In the genomic region with DNA sequence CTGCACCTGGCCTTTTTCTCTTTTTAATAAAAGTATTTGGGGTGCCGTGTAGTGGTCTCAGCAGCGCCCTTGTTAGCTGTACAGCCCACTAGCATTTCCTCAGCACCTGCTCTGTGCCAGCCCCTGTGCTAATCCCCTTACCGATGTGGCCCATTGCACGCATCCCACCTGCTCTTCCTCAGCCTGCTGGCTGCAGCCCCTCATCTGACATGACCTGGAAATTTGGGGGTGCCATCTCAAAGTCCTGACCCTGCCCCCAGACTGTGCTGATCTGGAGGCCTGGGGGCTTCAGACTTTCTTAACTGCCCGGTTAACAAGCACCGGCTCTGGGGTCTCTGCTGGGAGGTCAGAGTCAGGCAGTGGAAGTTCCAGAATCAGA, we compare ENCODE assay signal across 12 cellular contexts. TPM values are rescaled to one million over a fixed set of nuclear protein-coding genes. Genes with fewer than 3 reads are reported as not detected.
DNase-seq lines count a peak whose midpoint lies in the region; ATAC-seq and TF ChIP-seq lines count a peak whose summit lies in the region.
"Had no signal": no experiment of that assay in that cellular context is flagged by ENCODE, and none has a peak within 500 bp of the region (broad histone marks: within the 10 kb centered on the region; RNA-seq: fewer than 3 reads in every experiment).

No MANE protein-coding gene starts in this region.

- H3F3A ChIP-seq in PC-9 (ENCODE audit: insufficient read depth, low read depth): peaks cover 5% of the 10 kb centered on the region

- POLR2A ChIA-PET in PC-9 (lab: Charles Lee; ENCODE audit: unreplicated experiment): no interaction called here

- peaks cover 28% of the 10 kb centered on the region for H3K4me1 Mint-ChIP-seq in progenitor cell of endocrine pancreas (ENCODE audit: low read depth)

- TF ChIP-seq CTCF in 22Rv1 (IDR thresholded peaks at IDR 0.05) (no peak), PC-9 (conservative IDR thresholded peaks at IDR 0.05) (no peak), right atrium auricular region (IDR thresholded peaks at IDR 0.05) (no peak), progenitor cell of endocrine pancreas (IDR thresholded peaks at IDR 0.05; ENCODE audit: unreplicated experiment) (no peak)

- intact Hi-C loops in PC-9 (cut with micrococcal nuclease; ENCODE audit: unreplicated experiment): no loop called here

- peak overlapping the region; percentile 24 for H3K4me3 Mint-ChIP-seq in progenitor cell of endocrine pancreas (ENCODE audit: low read depth)
- H3K4me3 Mint-ChIP-seq: activated CD8-positive, alpha-beta T cell treated with anti-CD3 and anti-CD28 coated beads for 36 hours; activated naive CD4-positive, alpha-beta T cell treated with anti-CD3 and anti-CD28 coated beads for 36 hours had no signal

- H3K27me3 ChIP-seq in PC-9 (ENCODE audit: insufficient read depth, low read depth) (no peaks in the 10 kb centered on the region), right atrium auricular region (no peaks in the 10 kb centered on the region)

- peaks cover 1% of the 10 kb centered on the region; the same call in 1 of the 2 replicates for H4K20me1 ChIP-seq in PC-9 (ENCODE audit: insufficient read depth)

- H3K4me2 ChIP-seq in PC-9: peak overlapping the region; percentile 50

- H3K9me3 ChIP-seq in PC-9 (ENCODE audit: insufficient read depth, low read depth) (peaks cover 13% of the 10 kb centered on the region), right atrium auricular region (peaks cover 0 to 8% of the 10 kb centered on the region in 2 donors)

- no peak for ATAC-seq in HG02678 (IDR thresholded peaks at IDR 0.05; ENCODE audit: unreplicated experiment)

- no TSS peak for BruUV-seq in PC-9 (replicated peaks; lab: Mats Ljungman, UMichigan)

- H3K4me3 ChIP-seq in PC-9 (peak overlapping the region; percentile 25; the same call in 1 of the 2 replicates), right atrium auricular region (peak overlapping the region in 1 of 2 donors; percentile 38)

- H3K27ac ChIP-seq in 22Rv1: peak overlapping the region; percentile 40; the same call in 1 of the 2 replicates
- 0 out of 2 replicates have a peak overlapping the region, but pooled peaks have one; percentile 25 for H3K27ac ChIP-seq in PC-9
- peak overlapping the region; percentile 86 to 94 for H3K27ac ChIP-seq in right atrium auricular region

- CTCF ChIA-PET in PC-9 (lab: Charles Lee): no interaction called here

- DNase-seq in PC-9 (no peak), right atrium auricular region (ENCODE audit: low spot score) (no peak), progenitor cell of endocrine pancreas (ENCODE audit: low spot score, unreplicated experiment) (no peak), DMS153 treated with DMSO at 0.1 percent for 48 hours (lab: John Stamatoyannopoulos, UW; ENCODE audit: unreplicated experiment) (no peak), NCI-H187 (lab: John Stamatoyannopoulos, UW) (no peak), dedifferentiated amniotic fluid mesenchymal stem cell (ENCODE audit: extremely low spot score) (no peak)
- DNase-seq: activated naive CD4-positive, alpha-beta T cell treated with anti-CD3 and anti-CD28 coated beads for 36 hours; EL; NCI-H1694 treated with DMSO at 0.1 percent for 48 hours had no signal

- H3K27me3 Mint-ChIP-seq in progenitor cell of endocrine pancreas: no peaks in the 10 kb centered on the region

- peaks cover 2% of the 10 kb centered on the region for H3K9me3 Mint-ChIP-seq in progenitor cell of endocrine pancreas (ENCODE audit: low read depth)

- H2AFZ ChIP-seq in PC-9: no peak overlapping the region

- H3K4me1 ChIP-seq in PC-9 (replicated peaks; ENCODE audit: insufficient read depth) (peaks cover 14% of the 10 kb centered on the region), right atrium auricular region (peaks cover 0 to 55% of the 10 kb centered on the region in 2 donors)

- H3K36me3 Mint-ChIP-seq in progenitor cell of endocrine pancreas (ENCODE audit: insufficient read depth): peaks cover 29% of the 10 kb centered on the region

- H3K9me2 ChIP-seq in PC-9 (ENCODE audit: insufficient read depth): no peaks in the 10 kb centered on the region

- peak overlapping the region; percentile 93 for H3K27ac Mint-ChIP-seq in progenitor cell of endocrine pancreas
- H3K27ac Mint-ChIP-seq: activated CD8-positive, alpha-beta T cell treated with anti-CD3 and anti-CD28 coated beads for 36 hours; activated naive CD4-positive, alpha-beta T cell treated with anti-CD3 and anti-CD28 coated beads for 36 hours had no signal

- H3K79me2 ChIP-seq in PC-9 (ENCODE audit: low read depth): no peaks in the 10 kb centered on the region; the same call in 1 of the 2 replicates

- H3K36me3 ChIP-seq in PC-9 (ENCODE audit: low read depth) (peaks cover 10% of the 10 kb centered on the region; the same call in 1 of the 2 replicates), right atrium auricular region (peaks cover 8% of the 10 kb centered on the region)

RNA-seq across cellular contexts. Expression of gene GPRC5C, which starts 10.4 kb away (rescaled TPM):
- 27.9 and 32.4 TPM in 2 replicates for total RNA-seq in PC-9 (2021)
- 10 to 100 TPM; 39.0 to 48.0 TPM for total RNA-seq in right atrium auricular region
- 182 and 207 TPM in 2 replicates for total RNA-seq in progenitor cell of endocrine pancreas
- total RNA-seq: activated naive CD4-positive, alpha-beta T cell treated with anti-CD3 and anti-CD28 coated beads for 36 hours had no signal

RNA-seq across cellular contexts. Expression of gene CD300A, which starts 24.2 kb away (rescaled TPM):
- total RNA-seq in PC-9 (2021) (not detected in 2 replicates), right atrium auricular region (1 to 10 TPM; 2.0 to 7.8 TPM), progenitor cell of endocrine pancreas (3.9 and 4.5 TPM in 2 replicates)

Comparison
In these comparisons a context has a peak if more than half of its experiments do, and no peak if none do; other contexts are left out.
1. H3K27ac ChIP-seq: peak in every context shown above with its lines; median percentile 90 in right atrium auricular region; 40 in 22Rv1; 25 in PC-9.